In the genomic region with DNA sequence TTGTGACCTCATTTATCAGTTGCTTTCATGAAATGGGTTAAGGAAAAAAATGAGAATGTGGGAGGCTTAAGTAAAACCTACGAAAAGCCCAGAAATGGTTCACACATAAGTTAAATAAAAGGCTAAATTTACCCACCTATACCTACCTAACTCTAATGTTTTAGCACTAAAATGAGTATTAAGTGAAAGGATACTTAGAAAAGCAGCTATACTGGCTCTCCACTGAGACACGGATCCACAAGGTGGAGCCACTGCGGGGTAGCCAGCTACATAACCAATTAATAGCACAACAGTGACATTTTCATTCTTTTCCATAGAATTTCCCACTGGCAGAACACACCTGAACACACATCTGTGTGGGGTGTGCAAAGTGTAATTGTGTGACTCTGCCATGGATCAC, we compare ENCODE assay signal across 8 cellular contexts.
DNase-seq lines count a peak whose midpoint lies in the region; ATAC-seq and TF ChIP-seq lines count a peak whose summit lies in the region.

No MANE protein-coding gene starts in this region.

- ATAC-seq in CD8-positive, alpha-beta T cell = no peak
- no peak for ATAC-seq in activated CD4-positive, alpha-beta T cell treated with anti-CD3 and anti-CD28 coated beads for 36 hours
- no peak for ATAC-seq in sciatic nerve
- ATAC-seq in HG03039 (IDR thresholded peaks at IDR 0.05; ENCODE audit: unreplicated experiment) = no peak
- ATAC-seq in HG03469 (IDR thresholded peaks at IDR 0.05; ENCODE audit: unreplicated experiment) = no peak
- no peak for ATAC-seq in HG02938 (IDR thresholded peaks at IDR 0.05; ENCODE audit: unreplicated experiment)

- peaks cover 2% of the 10 kb centered on the region for H3K27me3 Mint-ChIP-seq in CD8-positive, alpha-beta T cell (ENCODE audit: low read depth)
- H3K27me3 Mint-ChIP-seq in activated CD4-positive, alpha-beta T cell treated with anti-CD3 and anti-CD28 coated beads for 36 hours = peaks cover 11% of the 10 kb centered on the region

- no peak overlapping the region for H3K4me3 ChIP-seq in CD8-positive, alpha-beta T cell (ENCODE audit: low read depth, low read length)
- H3K4me3 ChIP-seq in HL-60 (replicated peaks; ENCODE audit: insufficient read depth, low read length) (no peak overlapping the region), fibroblast of villous mesenchyme (ENCODE audit: low read depth, low read length) (no peak overlapping the region)

- H3K4me1 Mint-ChIP-seq in CD8-positive, alpha-beta T cell (ENCODE audit: low read depth) = peaks cover 48% of the 10 kb centered on the region
- H3K4me1 Mint-ChIP-seq in activated CD4-positive, alpha-beta T cell treated with anti-CD3 and anti-CD28 coated beads for 36 hours = peaks cover 53% of the 10 kb centered on the region

- CTCF ChIA-PET in CD8-positive, alpha-beta T cell (lab: Charles Lee) = interaction anchor here (0.6 to 3.0 kb wide), 12 partner anchors 14 to 201 kb away, joined by 3 to 14 read pairs (median 3); partner anchors contain the start of gene MAML3
- CTCF ChIA-PET in activated CD4-positive, alpha-beta T cell treated with anti-CD3 and anti-CD28 coated beads for 36 hours (lab: Charles Lee) = interaction anchor here (1.0 to 1.9 kb wide), 5 partner anchors 18 to 202 kb away, joined by 3 to 7 read pairs (median 4); partner anchors contain the start of gene MAML3

- no peaks in the 10 kb centered on the region for H3K9me3 Mint-ChIP-seq in CD8-positive, alpha-beta T cell
- H3K9me3 Mint-ChIP-seq in activated CD4-positive, alpha-beta T cell treated with anti-CD3 and anti-CD28 coated beads for 36 hours (ENCODE audit: low read depth) = no peaks in the 10 kb centered on the region

- peaks cover 47% of the 10 kb centered on the region for H3K4me1 ChIP-seq in CD8-positive, alpha-beta T cell (ENCODE audit: insufficient read depth, low read length)

- no peak for TF ChIP-seq CTCF in CD8-positive, alpha-beta T cell (IDR thresholded peaks at IDR 0.05)
- TF ChIP-seq CTCF in HL-60 (IDR thresholded peaks at IDR 0.05; ENCODE audit: insufficient read depth, low read length) (peak; percentile 36), fibroblast of villous mesenchyme (IDR thresholded peaks at IDR 0.05; ENCODE audit: insufficient read depth, low read depth, low read length) (peak; percentile 73)

- POLR2A ChIA-PET in CD8-positive, alpha-beta T cell (lab: Charles Lee) = interaction anchor here (1.1 to 1.7 kb wide), 3 partner anchors 18 to 101 kb away, joined by 3 to 5 read pairs (median 4); no protein-coding TSS in a partner anchor
- POLR2A ChIA-PET in activated CD4-positive, alpha-beta T cell treated with anti-CD3 and anti-CD28 coated beads for 36 hours (lab: Charles Lee) = interaction anchor here (1.0 kb wide), 1 partner anchor 104 kb away, joined by 4 read pairs; no protein-coding TSS in a partner anchor

- no peak overlapping the region for H3K27ac ChIP-seq in CD8-positive, alpha-beta T cell (ENCODE audit: low read depth, low read length)
- no peak overlapping the region for H3K27ac ChIP-seq in HL-60 (replicated peaks)

- H3K36me3 ChIP-seq in CD8-positive, alpha-beta T cell (ENCODE audit: insufficient read depth, low read length) = no peaks in the 10 kb centered on the region

- H3K27me3 ChIP-seq in CD8-positive, alpha-beta T cell (ENCODE audit: insufficient read depth, low read length) = no peaks in the 10 kb centered on the region
- H3K27me3 ChIP-seq in HL-60 (ENCODE audit: insufficient read depth, poor library complexity, severe bottlenecking) = no peaks in the 10 kb centered on the region

- DNase-seq in CD8-positive, alpha-beta T cell = peak in 4 of 7 experiments; percentile 18 to 56 (median 43)
- DNase-seq in HL-60 (ENCODE audit: low read depth in 1 of 2, low spot score in 1 of 2) (peak in 1 of 2 experiments; percentile 51), fibroblast of villous mesenchyme (ENCODE audit: low read depth) (peak; percentile 54), sciatic nerve (ENCODE audit: low spot score) (peak; percentile 67)
- DNase-seq in activated CD4-positive, alpha-beta T cell treated with anti-CD3 and anti-CD28 coated beads for 36 hours = peak; percentile 65

- H3K9me3 ChIP-seq in CD8-positive, alpha-beta T cell (ENCODE audit: low read length) = no peaks in the 10 kb centered on the region

- H3K36me3 Mint-ChIP-seq in CD8-positive, alpha-beta T cell = no peaks in the 10 kb centered on the region
- H3K36me3 Mint-ChIP-seq in activated CD4-positive, alpha-beta T cell treated with anti-CD3 and anti-CD28 coated beads for 36 hours (ENCODE audit: low read depth) = no peaks in the 10 kb centered on the region

- H3K4me3 Mint-ChIP-seq in CD8-positive, alpha-beta T cell = no peak overlapping the region
- no peak overlapping the region for H3K4me3 Mint-ChIP-seq in activated CD4-positive, alpha-beta T cell treated with anti-CD3 and anti-CD28 coated beads for 36 hours

- intact Hi-C loops in CD8-positive, alpha-beta T cell (cut with DNase I, micrococcal nuclease) = loop anchor here in 1 of 2 experiments (1.0 to 5.0 kb wide), 2 partner anchors 40 to 100 kb away; no protein-coding TSS in a partner anchor
- intact Hi-C loops in activated CD4-positive, alpha-beta T cell treated with anti-CD3 and anti-CD28 coated beads for 36 hours (cut with DNase I, micrococcal nuclease) = loop anchor here (1.0 to 5.0 kb wide), 4 partner anchors 45 to 450 kb away; no protein-coding TSS in a partner anchor
- intact Hi-C loops in sciatic nerve (cut with DNase I) = no loop called here

- no peak overlapping the region for H3K27ac Mint-ChIP-seq in CD8-positive, alpha-beta T cell
- no peak overlapping the region for H3K27ac Mint-ChIP-seq in activated CD4-positive, alpha-beta T cell treated with anti-CD3 and anti-CD28 coated beads for 36 hours
